ENCODE assay signal across 24 cellular contexts in the genomic region with DNA sequence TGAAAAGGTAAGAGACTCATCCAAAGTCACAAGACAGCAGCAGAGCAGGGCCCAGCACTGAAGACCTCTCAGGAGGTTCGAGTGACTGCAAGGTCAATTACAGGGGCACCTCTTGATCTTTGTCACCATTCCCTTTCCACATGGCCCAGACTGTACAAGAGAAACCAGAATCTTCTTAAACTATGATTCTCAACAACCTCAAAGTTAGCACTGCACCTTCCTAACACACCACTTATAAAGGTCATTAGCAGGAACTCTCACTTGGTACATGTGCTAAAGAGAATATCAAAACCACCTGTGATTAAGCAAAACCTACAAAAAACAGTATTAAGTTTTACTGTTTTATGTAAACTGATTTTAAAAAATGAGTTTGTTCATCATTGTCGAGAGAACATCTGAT.
"Had no signal": no experiment of that assay in that cellular context is flagged by ENCODE, and none has a peak within 500 bp of the region (broad histone marks: within the 10 kb centered on the region; RNA-seq: fewer than 3 reads in every experiment).

No MANE protein-coding gene starts in this region.

- H3K27me3 ChIP-seq: MG63, SJSA1 had no signal

- ATAC-seq: HepG2, Panc1, PC-3 had no signal

- H3K4me1 ChIP-seq: SJSA1 had no signal

- H3K9me3 ChIP-seq: MG63, SJSA1 had no signal

- DNase-seq: IMR-90, Karpas-422, KG1, MG63, NCI-H1092, NCI-H1105 treated with DMSO at 0.1 percent for 48 hours, NCI-H1436, NCI-H187, NCI-H2029, NCI-H2081 treated with DMSO at 0.1 percent for 48 hours, NCI-H2171, NCI-H226, NCI-H446, NCI-H510A, NCI-H524 treated with DMSO at 0.1 percent for 48 hours, NCI-H69, NCI-H774, PC-3, SHP77 had no signal

- H3K27ac ChIP-seq: RWPE1, SJSA1, SK-N-MC had no signal

- H3K36me3 ChIP-seq: MG63, SJSA1 had no signal

- H3K4me3 ChIP-seq: MG63, SJSA1, SK-N-MC had no signal
